ENCODE assay signal across 8 cellular contexts in the genomic region with DNA sequence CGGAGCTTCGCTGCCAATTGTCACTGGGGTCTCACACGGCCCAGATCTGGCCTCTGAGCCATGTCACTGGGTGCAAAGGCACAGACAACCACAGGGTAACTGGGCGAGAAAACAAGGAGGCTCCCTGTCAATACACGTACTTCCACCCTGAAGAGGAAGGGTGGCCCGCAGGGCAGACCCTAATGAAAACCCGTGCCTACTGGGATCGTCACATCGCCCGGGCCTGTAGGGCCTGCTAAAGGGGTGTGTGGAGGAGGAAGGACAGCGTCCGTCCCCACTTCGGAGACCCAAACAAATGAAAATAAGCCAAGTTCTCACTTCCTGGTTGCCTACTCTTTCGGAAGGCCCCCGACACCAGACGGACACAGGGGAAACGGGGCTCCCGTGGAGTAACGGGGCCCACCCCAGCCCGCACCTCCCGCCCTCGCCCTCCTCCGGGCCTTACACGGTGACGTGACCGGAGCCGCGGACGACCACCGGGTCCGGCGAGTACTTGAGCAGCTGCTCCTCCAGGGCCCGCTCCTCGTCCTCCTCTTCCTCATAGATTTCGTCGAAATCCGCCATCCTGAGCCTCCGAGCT. TPM values are rescaled to one million over a fixed set of nuclear protein-coding genes. Genes with fewer than 3 reads are reported as not detected.
DNase-seq lines count a peak whose midpoint lies in the region; ATAC-seq and TF ChIP-seq lines count a peak whose summit lies in the region.

No MANE protein-coding gene starts in this region.

- POLR2A ChIA-PET in PC-3 (lab: Charles Lee; ENCODE audit: unreplicated experiment), result no interaction called here

- H3K79me2 ChIP-seq in PC-3 (ENCODE audit: low read length), result peaks cover 55% of the 10 kb centered on the region

- H3K4me1 Mint-ChIP-seq in activated naive CD8-positive, alpha-beta T cell (ENCODE audit: low read depth), result peaks cover 53% of the 10 kb centered on the region

- peak overlapping the region; percentile 90 for H3K9ac ChIP-seq in PC-3 (ENCODE audit: low read length)

- H2AFZ ChIP-seq in PC-3 (ENCODE audit: low read length), result peak overlapping the region; percentile 78

- no peaks in the 10 kb centered on the region for H3K27me3 Mint-ChIP-seq in activated naive CD8-positive, alpha-beta T cell

- no peaks in the 10 kb centered on the region for H3F3A ChIP-seq in PC-3 (ENCODE audit: low read length, unreplicated experiment)

- intact Hi-C loops in PC-3 (cut with micrococcal nuclease), result loop anchor here (1.0 to 10.0 kb wide), 8 partner anchors 18 to 869 kb away; a partner anchor contains a TSS
- intact Hi-C loops in heart left ventricle (cut with DNase I), result loop anchor here in 6 of 10 donors (5.0 to 10.0 kb wide), 5 partner anchors 38 to 359 kb away; a partner anchor contains a TSS
- intact Hi-C loops in psoas muscle (cut with DNase I), result no loop called here

- no peaks in the 10 kb centered on the region for H3K36me3 Mint-ChIP-seq in activated naive CD8-positive, alpha-beta T cell

- ATAC-seq in HG02852 (IDR thresholded peaks at IDR 0.05; ENCODE audit: unreplicated experiment) (peak; percentile 24), PC-3 (peak; percentile 10), heart left ventricle (peak; percentile 25 to 32 (median 28)), psoas muscle (peak; percentile 25 to 54 (median 40))

- peak overlapping the region; percentile 89 for H3K27ac Mint-ChIP-seq in activated naive CD8-positive, alpha-beta T cell

- H3K4me1 ChIP-seq in PC-3 (ENCODE audit: insufficient read depth, low read length), result peaks cover 64% of the 10 kb centered on the region
- H3K4me1 ChIP-seq in heart left ventricle, result peaks cover 7 to 72% (median 56%) of the 10 kb centered on the region in 12 donors
- peaks cover 54% of the 10 kb centered on the region for H3K4me1 ChIP-seq in psoas muscle

- CTCF ChIA-PET in PC-3 (lab: Charles Lee), result no interaction called here

- H3K36me3 ChIP-seq in PC-3 (ENCODE audit: low read depth, low read length) (no peaks in the 10 kb centered on the region), heart left ventricle (no peaks in the 10 kb centered on the region), psoas muscle (ENCODE audit: insufficient read depth in 1 of 2, low read depth in 1 of 2) (no peaks in the 10 kb centered on the region)

- H3K27ac ChIP-seq in PC-3 (ENCODE audit: low read length) (peak overlapping the region; percentile 43), heart left ventricle (peak overlapping the region; percentile 86 to 97 (median 94)), psoas muscle (peak overlapping the region; percentile 91)

- WGBS in heart left ventricle, 4 donors, result 0% methylated on average over 35 to 38 of the region's 38 CpGs
- WGBS in psoas muscle, 3 donors, result 0% methylated on average over 37 to 38 of the region's 38 CpGs

- no peaks in the 10 kb centered on the region for H3K9me2 ChIP-seq in PC-3 (replicated peaks; ENCODE audit: low read length)

- H3K4me3 Mint-ChIP-seq in activated naive CD8-positive, alpha-beta T cell, result peak overlapping the region; percentile 90

- H3K4me3 ChIP-seq in PC-3 (ENCODE audit: low read length) (peak overlapping the region; percentile 82), heart left ventricle (peak overlapping the region; percentile 84 to 100 (median 96)), psoas muscle (peak overlapping the region; percentile 97)

- no peak for TF ChIP-seq CTCF in PC-3 (conservative IDR thresholded peaks at IDR 0.05; ENCODE audit: low read depth, low read length)
- TF ChIP-seq CTCF in heart left ventricle (IDR thresholded peaks at IDR 0.05), result no peak
- TF ChIP-seq CTCF in psoas muscle (IDR thresholded peaks at IDR 0.05), result no peak

- no peaks in the 10 kb centered on the region for H3K27me3 ChIP-seq in PC-3 (ENCODE audit: low read length)
- H3K27me3 ChIP-seq in heart left ventricle, result no peaks in the 10 kb centered on the region
- H3K27me3 ChIP-seq in psoas muscle (ENCODE audit: insufficient read depth in 3 of 3, low read length in 2 of 3), result no peaks in the 10 kb centered on the region

- DNase-seq in NCI-H82 (lab: John Stamatoyannopoulos, UW) (peak; percentile 32), NCI-H82 treated with DMSO at 0.1 percent for 48 hours (lab: John Stamatoyannopoulos, UW; ENCODE audit: unreplicated experiment) (no peak), PC-3 (peak; percentile 27), heart left ventricle (peak; percentile 30 to 75 (median 37)), psoas muscle (peak; percentile 36 to 71), NCI-H524 treated with DMSO at 0.1 percent for 48 hours (lab: John Stamatoyannopoulos, UW) (no peak)

- no peaks in the 10 kb centered on the region for H3K9me3 ChIP-seq in PC-3 (ENCODE audit: low read length)
- peaks cover 0 to 10% (median 0%) of the 10 kb centered on the region in 12 donors for H3K9me3 ChIP-seq in heart left ventricle
- no peaks in the 10 kb centered on the region for H3K9me3 ChIP-seq in psoas muscle

- H3K9me3 Mint-ChIP-seq in activated naive CD8-positive, alpha-beta T cell (ENCODE audit: low read depth), result no peaks in the 10 kb centered on the region

- TF ChIP-seq POLR2A in heart left ventricle (IDR thresholded peaks at IDR 0.05), result no peak

- no TSS peak for BruUV-seq in PC-3 (replicated peaks; lab: Mats Ljungman, UMichigan)

- peaks cover 32% of the 10 kb centered on the region for H4K20me1 ChIP-seq in PC-3 (ENCODE audit: low read length)

- peak overlapping the region; percentile 89 for H3K4me2 ChIP-seq in PC-3 (ENCODE audit: low read length)

RNA-seq across cellular contexts. Expression of a gene that starts 0.6 kb away (rescaled TPM):
- total RNA-seq in PC-3 (2014; rRNA removed) (52.3 and 58.1 TPM in 2 replicates), heart left ventricle (10 to 100 TPM in 6 of 9 donors, 1 to 10 TPM in 3; 5.5 to 17.3 (median 11.2) TPM), psoas muscle (10 to 100 TPM in 2 of 4 donors, 1 to 10 TPM in 2; 8.6 to 11.1 (median 9.8) TPM)
- polyA plus RNA-seq in heart left ventricle (10 to 100 TPM in 1 of 2 donors, 1 to 10 TPM in 1; 5.9 to 17.8 TPM), psoas muscle (10 to 100 TPM in 2 of 3 donors, 1 to 10 TPM in 1; 9.1 to 17.4 (median 11.2) TPM)

RNA-seq across cellular contexts. Expression of a gene that starts 36.1 kb away (rescaled TPM):
- not detected in 2 replicates for total RNA-seq in PC-3 (2014; rRNA removed)
- not detected for total RNA-seq in heart left ventricle
- polyA plus RNA-seq in heart left ventricle, result under 1 TPM in 1 of 2 donors, not detected in 1; 0.04 TPM
- not detected for total RNA-seq in psoas muscle
- not detected for polyA plus RNA-seq in psoas muscle

Comparison
In these comparisons a context has a peak if more than half of its experiments do, and no peak if none do; other contexts are left out.
1. DNase-seq: peak in NCI-H82 (single experiment), PC-3 (single experiment), heart left ventricle (5 of 5) and psoas muscle (2 of 2); none in NCI-H82 treated with DMSO at 0.1 percent for 48 hours (single experiment) and NCI-H524 treated with DMSO at 0.1 percent for 48 hours (single experiment).
2. H3K27ac ChIP-seq: peak in every context shown above with its lines; median percentile 94 in heart left ventricle; 91 in psoas muscle; 43 in PC-3.
3. intact Hi-C loops: an anchor here in PC-3 (1.0 to 10.0 kb wide) and heart left ventricle (5.0 to 10.0 kb wide); none called in psoas muscle.
4. Peak in every context shown above with its lines, with median percentiles within 50 percentile points of each other: ATAC-seq and H3K4me3 ChIP-seq.